In the genomic region with DNA sequence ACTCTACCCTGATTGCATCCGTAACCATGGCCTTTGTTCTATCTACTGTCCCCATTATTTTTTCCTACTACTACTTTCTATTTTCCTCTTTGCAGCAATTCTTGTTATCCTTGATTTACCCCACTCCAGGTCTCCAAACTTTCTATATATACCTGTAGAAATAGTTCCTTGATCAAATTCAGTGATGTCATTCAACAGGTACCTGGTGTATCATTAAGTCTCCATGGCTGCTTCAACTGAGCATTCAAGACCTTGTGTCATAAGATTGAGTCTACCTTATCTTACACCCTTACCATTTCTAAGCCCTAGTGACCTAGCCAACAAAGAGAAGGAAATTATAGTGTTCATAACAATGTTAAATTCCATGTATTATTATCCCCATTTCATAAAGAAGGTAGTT, we compare ENCODE assay signal across 26 cellular contexts.
"Had no signal": no experiment of that assay in that cellular context is flagged by ENCODE, and none has a peak within 500 bp of the region (broad histone marks: within the 10 kb centered on the region; RNA-seq: fewer than 3 reads in every experiment).

No MANE protein-coding gene starts in this region.

- FAIRE-seq: urothelium cell line had no signal

- H3K4me1 ChIP-seq: stomach, suprapubic skin, testis, thyroid gland, tibial nerve, transverse colon, upper lobe of left lung, upper lobe of right lung, uterus, vagina had no signal

- H3K9me3 ChIP-seq: suprapubic skin, testis, thoracic aorta, thyroid gland, tibial artery, transverse colon, upper lobe of left lung, upper lobe of right lung, uterus, vagina had no signal

- ATAC-seq: stimulated activated effector memory CD8-positive, alpha-beta T cell treated with anti-CD3 and anti-CD28 coated beads, Interleukin-12 subunit alpha, Interleukin-12 subunit beta, amount 100 ng/mL, for 72 hours; stimulated activated naive CD8-positive, alpha-beta T cell treated with anti-CD3 and anti-CD28 coated beads, Interleukin-15, amount 100 ng/mL, for 72 hours; stimulated activated naive CD8-positive, alpha-beta T cell treated with anti-CD3 and anti-CD28 coated beads, Interleukin-15, Interleukin-2, amounts not matched to agents 100 U/mL and 50 U/mL, for 24 hours; upper lobe of right lung had no signal

- H3K27ac ChIP-seq: stomach, suprapubic skin, testis, thoracic aorta, thyroid gland, tibial artery, tibial nerve, transverse colon, upper lobe of left lung, upper lobe of right lung, vagina had no signal

- H3K4me3 ChIP-seq: stomach, suprapubic skin, testis, thoracic aorta, thyroid gland, tibial artery, tibial nerve, transverse colon, upper lobe of left lung, upper lobe of right lung, uterus, vagina had no signal

- H3K27me3 ChIP-seq: stomach, suprapubic skin, testis, thyroid gland, tibial artery, tibial nerve, transverse colon, upper lobe of left lung, upper lobe of right lung, uterus, vagina had no signal

- DNase-seq: stimulated activated CD4-positive, alpha-beta T cell treated with anti-CD3 and anti-CD28 coated beads, Interleukin-2, amount 100 ng/mL, for 48 hours; stimulated activated CD4-positive, alpha-beta T cell treated with anti-CD3 and anti-CD28 coated beads, Interleukin-4, amount 100 ng/mL, for 1 hour; stimulated activated CD4-positive, alpha-beta T cell treated with anti-CD3 and anti-CD28 coated beads, Interleukin-4, amount 100 ng/mL, for 24 hours; stimulated activated CD4-positive, alpha-beta T cell treated with anti-CD3 and anti-CD28 coated beads, Interleukin-4, amount 100 ng/mL, for 4 hours; stimulated activated CD8-positive, alpha-beta memory T cell treated with anti-CD3 and anti-CD28 coated beads, Interleukin-4, amount 100 ng/mL, for 48 hours; stimulated activated naive B cell treated with anti-CD40 and anti-IgM and Interleukin-4, amounts not matched to agents 10 μg/mL and 1 μg/mL and 100 μg/mL, for 72 hours; stimulated activated naive CD4-positive, alpha-beta T cell; stimulated activated naive CD4-positive, alpha-beta T cell treated with Interleukin-2 at 50 U/mL for 16 hours; stimulated activated naive CD8-positive, alpha-beta T cell treated with anti-CD3 and anti-CD28 coated beads, Interleukin-15, amount 100 ng/mL, for 72 hours; stimulated activated naive CD8-positive, alpha-beta T cell treated with anti-CD3 and anti-CD28 coated beads, Interleukin-15, Interleukin-2, amounts not matched to agents 100 U/mL and 50 U/mL, for 24 hours; stomach; substantia nigra; testis; thyroid gland; tibial artery; transverse colon; trophoblast cell; upper lobe of left lung; upper lobe of right lung; uterus had no signal

- H3K36me3 ChIP-seq: stomach, suprapubic skin, thoracic aorta, thyroid gland, tibial artery, tibial nerve, transverse colon, upper lobe of left lung, upper lobe of right lung, uterus, vagina had no signal
